ENCODE assay signal across 1 cellular context in genomic region chr1:112388436-112388835, GRCh38.
TF ChIP-seq lines count a peak whose summit lies in the region.

No MANE protein-coding gene starts in this region.

TF ChIP-seq in GM23338, 12 proteins besides CTCF, POLR2A, EP300 and RAD21 (continued from another document):
- TF ChIP-seq ZNF462 (CRISPR knock-in tag; IDR thresholded peaks at IDR 0.05) (no peak), STAT1 (IDR thresholded peaks at IDR 0.05; ENCODE audit: unreplicated experiment) (no peak), CREB1 (CRISPR knock-in tag; IDR thresholded peaks at IDR 0.05; ENCODE audit: low read depth) (no peak), ZNF331 (CRISPR knock-in tag; IDR thresholded peaks at IDR 0.05; ENCODE audit: low read depth) (no peak), POLR2AphosphoS5 (IDR thresholded peaks at IDR 0.05; ENCODE audit: low read depth) (no peak), REST (IDR thresholded peaks at IDR 0.05; ENCODE audit: unreplicated experiment) (no peak), JUNB (IDR thresholded peaks at IDR 0.05; ENCODE audit: unreplicated experiment) (no peak), EZH2phosphoT487 (IDR thresholded peaks at IDR 0.05; ENCODE audit: unreplicated experiment) (no peak)
